23 cellular contexts compared by ENCODE assay signal in the genomic region with DNA sequence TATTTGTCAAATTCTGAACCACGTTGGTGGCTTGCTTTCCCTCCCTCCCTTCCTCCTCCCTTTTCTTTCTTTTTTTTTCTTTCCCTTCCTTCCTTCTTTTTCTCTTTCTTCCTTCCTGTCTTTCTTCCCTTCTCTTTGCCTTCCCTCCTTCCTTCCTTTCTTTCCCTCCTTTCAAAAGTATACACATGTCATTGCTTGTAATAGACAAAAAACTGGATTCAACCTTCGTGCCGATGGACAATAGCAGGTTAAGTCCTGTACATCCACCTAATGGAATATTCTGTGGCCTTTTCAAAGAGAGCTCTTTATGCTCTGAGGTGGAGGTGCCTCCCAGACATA.
DNase-seq lines count a peak whose midpoint lies in the region; ATAC-seq and TF ChIP-seq lines count a peak whose summit lies in the region.
"Had no signal": no experiment of that assay in that cellular context is flagged by ENCODE, and none has a peak within 500 bp of the region (broad histone marks: within the 10 kb centered on the region; RNA-seq: fewer than 3 reads in every experiment).

No MANE protein-coding gene starts in this region.

- H3F3A ChIP-seq in GM23338 (replicated peaks; ENCODE audit: low read depth): no peaks in the 10 kb centered on the region

- H2BK120ac ChIP-seq in trophoblast cell (ENCODE audit: insufficient read depth, low read length, poor library complexity): no peak overlapping the region

- H3K27me3 ChIP-seq in BLaER1: no peaks in the 10 kb centered on the region
- H3K27me3 ChIP-seq in GM23338 (ENCODE audit: insufficient read depth): no peaks in the 10 kb centered on the region
- H3K27me3 ChIP-seq in hepatocyte: no peaks in the 10 kb centered on the region
- no peaks in the 10 kb centered on the region for H3K27me3 ChIP-seq in trophoblast cell (ENCODE audit: insufficient read depth, low read length)
- no peaks in the 10 kb centered on the region for H3K27me3 ChIP-seq in WERI-Rb-1 (ENCODE audit: insufficient read depth, low read depth, severe bottlenecking)
- H3K27me3 ChIP-seq: BE2C, MG63 had no signal

- H3K4ac ChIP-seq in trophoblast cell (ENCODE audit: low read depth, low read length): no peak overlapping the region

- H4K8ac ChIP-seq in trophoblast cell (ENCODE audit: low read depth, low read length): no peak overlapping the region

- peaks cover 2% of the 10 kb centered on the region; the same call in 1 of the 2 replicates for H3K9me3 ChIP-seq in BLaER1
- H3K9me3 ChIP-seq in hepatocyte (ENCODE audit: low read depth): no peaks in the 10 kb centered on the region
- no peaks in the 10 kb centered on the region for H3K9me3 ChIP-seq in trophoblast cell (ENCODE audit: insufficient read depth, low read depth, low read length)
- H3K9me3 ChIP-seq in WERI-Rb-1 (ENCODE audit: severe bottlenecking): no peaks in the 10 kb centered on the region
- H3K9me3 ChIP-seq: A549, BE2C, MG63 had no signal

- no peak overlapping the region for H3K18ac ChIP-seq in trophoblast cell (ENCODE audit: low read length)

- no peak overlapping the region for H3K4me3 Mint-ChIP-seq in GM23338
- H3K4me3 Mint-ChIP-seq in naive thymus-derived CD8-positive, alpha-beta T cell: no peak overlapping the region
- H3K4me3 Mint-ChIP-seq: CD4-positive, alpha-beta T cell had no signal

- TF ChIP-seq CTCF in GM23338 (conservative IDR thresholded peaks at IDR 0.05; ENCODE audit: low read depth in 2 of 2): no peak
- no peak for TF ChIP-seq CTCF in hepatocyte (IDR thresholded peaks at IDR 0.05; ENCODE audit: poor library complexity)
- no peak for TF ChIP-seq CTCF in WERI-Rb-1 (IDR thresholded peaks at IDR 0.05; ENCODE audit: low read depth, low read length)

- DNase-seq in GM23338 (ENCODE audit: low spot score) (no peak), hepatocyte (ENCODE audit: low spot score) (no peak), trophoblast cell (no peak), NCI-H2196 (lab: John Stamatoyannopoulos, UW; ENCODE audit: unreplicated experiment) (no peak), WERI-Rb-1 (no peak)
- no peak for DNase-seq in naive thymus-derived CD8-positive, alpha-beta T cell
- DNase-seq: BE2C; CD4-positive, alpha-beta T cell; COR-L47; DMS 273 treated with DMSO at 0.1 percent for 48 hours; GM23248; MG63; NCI-H1694 treated with DMSO at 0.1 percent for 48 hours; NCI-H2081 treated with DMSO at 0.1 percent for 48 hours; NCI-H226; NCI-H748 treated with DMSO at 0.1 percent for 48 hours; SHP77 treated with DMSO at 0.1 percent for 48 hours had no signal

- POLR2A ChIA-PET in naive thymus-derived CD8-positive, alpha-beta T cell (lab: Charles Lee): interaction anchor here (0.7 kb wide), 1 partner anchor 24 kb away, joined by 3 read pairs; no protein-coding TSS in a partner anchor

- H3K9me2 ChIP-seq in GM23338 (ENCODE audit: insufficient read depth): no peaks in the 10 kb centered on the region
- H3K9me2 ChIP-seq in hepatocyte (replicated peaks; ENCODE audit: insufficient read depth): no peaks in the 10 kb centered on the region

- ATAC-seq in GM23338 (no peak), HG03439 (IDR thresholded peaks at IDR 0.05; ENCODE audit: unreplicated experiment) (no peak)
- no peak for ATAC-seq in naive thymus-derived CD8-positive, alpha-beta T cell
- ATAC-seq: A549, HCT116, SK-N-SH treated with all-trans-retinoic acid at 6 μM for 48 hours had no signal

- H3K27ac ChIP-seq in BLaER1 (no peak overlapping the region), GM23338 (ENCODE audit: low read depth) (no peak overlapping the region), hepatocyte (peak overlapping the region; percentile 43), trophoblast cell (ENCODE audit: low read depth, low read length) (peak overlapping the region; percentile 31), WERI-Rb-1 (no peak overlapping the region)
- H3K27ac ChIP-seq: A549, GM23248, RWPE1 had no signal

- 53% methylated on average over 3 of the region's 3 CpGs for WGBS in hepatocyte (ENCODE audit: low lambda C conversion rate, missing lambda C conversion rate)
- no CpG with 5 or more reads among the region's 3 CpGs for WGBS in trophoblast cell (ENCODE audit: extremely low coverage, insufficient coverage, insufficient read length)

- H3K27ac Mint-ChIP-seq in GM23338: no peak overlapping the region
- H3K27ac Mint-ChIP-seq in naive thymus-derived CD8-positive, alpha-beta T cell: no peak overlapping the region
- H3K27ac Mint-ChIP-seq: CD4-positive, alpha-beta T cell had no signal

- H3K79me2 ChIP-seq in GM23338 (replicated peaks; ENCODE audit: insufficient read depth): no peaks in the 10 kb centered on the region
- no peaks in the 10 kb centered on the region for H3K79me2 ChIP-seq in hepatocyte
- H3K79me2 ChIP-seq in trophoblast cell (ENCODE audit: control insufficient read depth, insufficient read depth, low read length, poor library complexity): no peaks in the 10 kb centered on the region

- H3K14ac ChIP-seq in trophoblast cell (ENCODE audit: low read length): no peak overlapping the region

- H3K23ac ChIP-seq in trophoblast cell (ENCODE audit: low read length): no peak overlapping the region

- peaks cover 16% of the 10 kb centered on the region for H3K4me1 ChIP-seq in BLaER1
- peaks cover 8% of the 10 kb centered on the region; the same call in 1 of the 2 replicates for H3K4me1 ChIP-seq in GM23338 (ENCODE audit: insufficient read depth)
- H3K4me1 ChIP-seq in hepatocyte (ENCODE audit: insufficient read depth): peaks cover 7% of the 10 kb centered on the region
- peaks cover 4 to 5% of the 10 kb centered on the region in 2 experiments for H3K4me1 ChIP-seq in trophoblast cell (ENCODE audit: control insufficient read depth in 1 of 2, insufficient read depth in 2 of 2, low read length in 2 of 2)
- H3K4me1 ChIP-seq: A549, BE2C had no signal

- H3K27me3 Mint-ChIP-seq in GM23338 (ENCODE audit: insufficient read depth, low read depth, poor library complexity): no peaks in the 10 kb centered on the region
- peaks cover 1 to 17% (median 8%) of the 10 kb centered on the region in 5 donors for H3K27me3 Mint-ChIP-seq in naive thymus-derived CD8-positive, alpha-beta T cell

- H3K4me3 ChIP-seq in BLaER1 (no peak overlapping the region), GM23338 (no peak overlapping the region), hepatocyte (no peak overlapping the region), trophoblast cell (ENCODE audit: low read depth, low read length) (no peak overlapping the region), WERI-Rb-1 (ENCODE audit: low read depth, low read length) (no peak overlapping the region)
- H3K4me3 ChIP-seq: A549, GM23248, MG63 had no signal

- no peak overlapping the region for H4K91ac ChIP-seq in trophoblast cell (ENCODE audit: low read depth, low read length)

- H3K4me2 ChIP-seq in BLaER1: peak overlapping the region; percentile 62
- no peak overlapping the region for H3K4me2 ChIP-seq in GM23338
- H3K4me2 ChIP-seq in hepatocyte: peak overlapping the region; percentile 3
- no peak overlapping the region for H3K4me2 ChIP-seq in trophoblast cell (ENCODE audit: low read length)
- H3K4me2 ChIP-seq: A549 had no signal

- H3K36me3 ChIP-seq in BLaER1 (no peaks in the 10 kb centered on the region), GM23338 (ENCODE audit: insufficient read depth) (no peaks in the 10 kb centered on the region), hepatocyte (replicated peaks; ENCODE audit: insufficient read depth, low read depth) (no peaks in the 10 kb centered on the region), trophoblast cell (ENCODE audit: control insufficient read depth in 1 of 2, insufficient read depth in 2 of 2, low read length in 2 of 2) (no peaks in the 10 kb centered on the region), WERI-Rb-1 (no peaks in the 10 kb centered on the region)
- H3K36me3 ChIP-seq: BE2C, MG63 had no signal

- peaks cover 7% of the 10 kb centered on the region for H3K9me3 Mint-ChIP-seq in GM23338
- H3K9me3 Mint-ChIP-seq in naive thymus-derived CD8-positive, alpha-beta T cell: no peaks in the 10 kb centered on the region
- H3K9me3 Mint-ChIP-seq: CD4-positive, alpha-beta T cell had no signal

- H3K4me1 Mint-ChIP-seq in GM23338: peaks cover 11% of the 10 kb centered on the region
- H3K4me1 Mint-ChIP-seq in naive thymus-derived CD8-positive, alpha-beta T cell: peaks cover 0 to 3% (median 0%) of the 10 kb centered on the region in 4 donors

- no peak overlapping the region for H2BK12ac ChIP-seq in trophoblast cell (ENCODE audit: low read length)

- H4K20me1 ChIP-seq in BLaER1 (no peaks in the 10 kb centered on the region), GM23338 (replicated peaks; ENCODE audit: insufficient read depth) (no peaks in the 10 kb centered on the region), hepatocyte (ENCODE audit: insufficient read depth, poor library complexity, severe bottlenecking) (no peaks in the 10 kb centered on the region)

- no peak overlapping the region for H2AK5ac ChIP-seq in trophoblast cell (ENCODE audit: low read length)

- H2AFZ ChIP-seq in GM23338 (peak overlapping the region; percentile 80), hepatocyte (no peak overlapping the region), trophoblast cell (ENCODE audit: insufficient read depth, low read length, poor library complexity) (no peak overlapping the region)
- H2AFZ ChIP-seq: GM23248 had no signal

- H4K12ac ChIP-seq in trophoblast cell (ENCODE audit: low read depth, low read length): no peak overlapping the region

- no peak overlapping the region for H2BK5ac ChIP-seq in trophoblast cell (ENCODE audit: low read depth, low read length, poor library complexity)

- peaks cover 5% of the 10 kb centered on the region; the same call in 2 of the 3 replicates for H3K36me3 Mint-ChIP-seq in GM23338 (ENCODE audit: low read depth)
- H3K36me3 Mint-ChIP-seq in naive thymus-derived CD8-positive, alpha-beta T cell: no peaks in the 10 kb centered on the region

- no peak overlapping the region for H3K9ac ChIP-seq in BLaER1
- no peak overlapping the region for H3K9ac ChIP-seq in trophoblast cell (ENCODE audit: low read length)
- H3K9ac ChIP-seq: GM23248 had no signal

- peaks cover 4% of the 10 kb centered on the region for H3K79me1 ChIP-seq in trophoblast cell (ENCODE audit: low read length)

TF ChIP-seq in GM23338, 12 proteins besides CTCF, POLR2A, EP300 and RAD21 (continues in another document):
- TF ChIP-seq ZNF331 (CRISPR knock-in tag; IDR thresholded peaks at IDR 0.05; ENCODE audit: low read depth) (no peak), JUNB (IDR thresholded peaks at IDR 0.05; ENCODE audit: unreplicated experiment) (no peak), ZNF114 (CRISPR knock-in tag; IDR thresholded peaks at IDR 0.05) (no peak), POLR2AphosphoS5 (IDR thresholded peaks at IDR 0.05; ENCODE audit: low read depth) (no peak), NANOG (IDR thresholded peaks at IDR 0.05; ENCODE audit: borderline replicate concordance) (no peak)
- TF ChIP-seq, protein P1, sequence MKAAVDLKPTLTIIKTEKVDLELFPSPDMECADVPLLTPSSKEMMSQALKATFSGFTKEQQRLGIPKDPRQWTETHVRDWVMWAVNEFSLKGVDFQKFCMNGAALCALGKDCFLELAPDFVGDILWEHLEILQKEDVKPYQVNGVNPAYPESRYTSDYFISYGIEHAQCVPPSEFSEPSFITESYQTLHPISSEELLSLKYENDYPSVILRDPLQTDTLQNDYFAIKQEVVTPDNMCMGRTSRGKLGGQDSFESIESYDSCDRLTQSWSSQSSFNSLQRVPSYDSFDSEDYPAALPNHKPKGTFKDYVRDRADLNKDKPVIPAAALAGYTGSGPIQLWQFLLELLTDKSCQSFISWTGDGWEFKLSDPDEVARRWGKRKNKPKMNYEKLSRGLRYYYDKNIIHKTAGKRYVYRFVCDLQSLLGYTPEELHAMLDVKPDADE (IDR thresholded peaks at IDR 0.05): no peak

Comparison
In these comparisons a context has a peak if more than half of its experiments do, and no peak if none do; other contexts are left out.
1. H3K27ac ChIP-seq: peak in hepatocyte (single experiment) and trophoblast cell (single experiment); none in BLaER1 (single experiment), GM23338 (single experiment) and WERI-Rb-1 (single experiment).
2. H3K4me2 ChIP-seq: peak in BLaER1 (single experiment) and hepatocyte (single experiment); none in GM23338 (single experiment) and trophoblast cell (single experiment).